In the genomic region with DNA sequence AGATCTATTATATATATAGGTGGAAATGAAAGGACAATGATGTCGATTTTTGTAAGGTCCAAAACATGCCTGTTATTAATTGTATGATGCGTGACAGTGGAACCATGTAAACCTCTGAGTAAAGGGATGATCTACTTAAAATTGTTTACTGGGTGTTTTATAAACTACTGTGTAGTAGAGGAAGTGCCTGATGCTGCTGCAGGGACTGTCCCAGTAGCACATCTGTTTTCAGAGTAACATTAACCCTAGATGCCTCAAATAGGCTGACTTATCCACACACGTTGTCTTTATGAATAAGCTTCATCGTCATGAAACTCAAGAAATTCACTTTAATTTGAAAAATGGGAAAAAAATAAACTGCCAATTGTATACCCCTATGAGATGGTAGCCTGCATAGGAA, we compare ENCODE assay signal across 12 cellular contexts. TPM values are rescaled to one million over a fixed set of nuclear protein-coding genes. Genes with fewer than 3 reads are reported as not detected.
A peak's percentile ranks its signal among the peaks of the same experiment; 100 is the strongest.
DNase-seq lines count a peak whose midpoint lies in the region; ATAC-seq, FAIRE-seq and TF ChIP-seq lines count a peak whose summit lies in the region.
"Had no signal": no experiment of that assay in that cellular context is flagged by ENCODE, and none has a peak within 500 bp of the region (broad histone marks: within the 10 kb centered on the region; RNA-seq: fewer than 3 reads in every experiment).

No MANE protein-coding gene starts in this region.

- H4K20me1 ChIP-seq in GM12878 (ENCODE audit: control insufficient read depth, insufficient read depth): no peaks in the 10 kb centered on the region

- intact Hi-C loops in GM12878 (cut with micrococcal nuclease; ENCODE audit: unreplicated experiment) (loop anchor here (1.0 to 5.0 kb wide), 4 partner anchors 28 to 286 kb away; a partner anchor contains a TSS), left colon (cut with DNase I, micrococcal nuclease) (no loop called here)

- POLR2A ChIA-PET in GM12878 (lab: Charles Lee): interaction anchor here (2.2 to 13.0 kb wide), 3 partner anchors 10 to 29 kb away, joined by 11 to 172 read pairs (median 12); no protein-coding TSS in a partner anchor
- POLR2A ChIA-PET in RWPE1 (lab: Yijun Ruan, JAX; ENCODE audit: low non-redundant PET): no interaction called here

- peaks cover 20% of the 10 kb centered on the region for H3K4me1 ChIP-seq in BE2C
- peaks cover 21% of the 10 kb centered on the region for H3K4me1 ChIP-seq in GM12878 (ENCODE audit: control insufficient read depth, insufficient read depth, low read length)
- H3K4me1 ChIP-seq: breast epithelium had no signal

- no peak for TF ChIP-seq EP300 in GM12878 (IDR thresholded peaks at IDR 0.05; ENCODE audit: borderline replicate concordance in 1 of 2, control insufficient read depth in 1 of 2, low read depth in 2 of 2, low read length in 2 of 2)

- peak; percentile 18 for FAIRE-seq in GM12878 (lab: Jason Lieb, UNC)

- no peak for DNase-seq in BE2C
- peak; percentile 48 for DNase-seq in GM13977 (ENCODE audit: low spot score)
- no peak for DNase-seq in GM12878 (ENCODE audit: low read depth, low spot score)
- no peak for DNase-seq in Ammon's horn (ENCODE audit: low spot score)
- DNase-seq in RWPE1 (ENCODE audit: low spot score): no peak
- DNase-seq in NCI-H2196 treated with DMSO at 0.1 percent for 48 hours (lab: John Stamatoyannopoulos, UW; ENCODE audit: unreplicated experiment): no peak
- DNase-seq in left colon: no peak
- DNase-seq: naive B cell, NCI-H510A treated with DMSO at 0.1 percent for 48 hours had no signal

- H3K27me3 ChIP-seq in BE2C (no peaks in the 10 kb centered on the region), GM12878 (replicated peaks in 1 of 2; ENCODE audit: control insufficient read depth in 2 of 2, insufficient read depth in 2 of 2, low read length in 1 of 2) (no peaks in the 10 kb centered on the region)

- no peak overlapping the region for H2AFZ ChIP-seq in GM12878 (ENCODE audit: control insufficient read depth, low read depth, low read length)

- SMC1A ChIA-PET in GM12878 (lab: Charles Lee; ENCODE audit: uncharacterized antibody, unreplicated experiment): interaction anchor here (0.9 to 23.4 kb wide), 11 partner anchors 10 to 287 kb away, joined by 3 to 608 read pairs (median 7); no protein-coding TSS in a partner anchor

- BruUV-seq in GM12878 (replicated peaks; lab: Mats Ljungman, UMichigan): TSS peak; percentile 46

- no peak for TF ChIP-seq RAD21 in GM12878 (IDR thresholded peaks at IDR 0.05; ENCODE audit: insufficient read depth, low read depth, low read length)

- TF ChIP-seq POLR2A in GM12878 (IDR thresholded peaks at IDR 0.05; ENCODE audit: low read depth, low read length): no peak

- peaks cover 17% of the 10 kb centered on the region for H3K36me3 ChIP-seq in BE2C
- H3K36me3 ChIP-seq in GM12878 (ENCODE audit: control insufficient read depth in 2 of 2, insufficient read depth in 2 of 2, low read length in 1 of 2): no peaks in the 10 kb centered on the region
- H3K36me3 ChIP-seq: breast epithelium had no signal

- peak overlapping the region; percentile 85 for H3K27ac ChIP-seq in GM12878 (ENCODE audit: control insufficient read depth, insufficient read depth)
- no peak overlapping the region for H3K27ac ChIP-seq in RWPE1
- H3K27ac ChIP-seq: breast epithelium had no signal

- H3K4me3 ChIP-seq in BE2C (ENCODE audit: low read depth, low read length) (peak overlapping the region; percentile 85), GM12878 (peak overlapping the region; percentile 83)
- H3K4me3 ChIP-seq: breast epithelium, smooth muscle cell had no signal

- CTCF ChIA-PET in GM12878 (lab: Yijun Ruan, JAX) (interaction anchor here (1.0 to 16.0 kb wide), 8 partner anchors 10 to 68 kb away, joined by 3 to 263 read pairs (median 6); no protein-coding TSS in a partner anchor), RWPE1 (lab: Yijun Ruan, JAX) (interaction anchor here (0.6 kb wide), 1 partner anchor 65 kb away, joined by 4 read pairs; no protein-coding TSS in a partner anchor)

- ATAC-seq in HG03442 (IDR thresholded peaks at IDR 0.05; ENCODE audit: unreplicated experiment): peak; percentile 18
- ATAC-seq in GM12878: peak; percentile 17
- no peak for ATAC-seq in left colon

- H3K9me3 ChIP-seq in BE2C (no peaks in the 10 kb centered on the region), GM12878 (replicated peaks; ENCODE audit: control insufficient read depth, insufficient read depth, low read length) (no peaks in the 10 kb centered on the region)
- H3K9me3 ChIP-seq: breast epithelium had no signal

- RAD21 ChIA-PET in GM12878 (lab: Charles Lee; ENCODE audit: unreplicated experiment): interaction anchor here (0.6 to 21.9 kb wide), 8 partner anchors 10 to 285 kb away, joined by 3 to 443 read pairs (median 4); no protein-coding TSS in a partner anchor

- in situ Hi-C loops in GM13977 (cut with MboI; ENCODE audit: low pct_unique_long_range_greater_than_20kb, low sequenced_read_pairs, unreplicated experiment): no loop called here
- in situ Hi-C loops in GM12878 (cut with MboI): loop anchor here (25.0 kb wide), 1 partner anchor 489 kb away; a partner anchor contains a TSS

- H3K79me2 ChIP-seq in GM12878 (ENCODE audit: control insufficient read depth, insufficient read depth, low read length): peaks cover 65% of the 10 kb centered on the region

- H3K4me2 ChIP-seq in GM12878 (ENCODE audit: control insufficient read depth, insufficient read depth): peak overlapping the region; percentile 94
- H3K4me2 ChIP-seq: smooth muscle cell had no signal

- no peak for TF ChIP-seq CTCF in BE2C (IDR thresholded peaks at IDR 0.05; ENCODE audit: low read depth, low read length)
- TF ChIP-seq CTCF in GM13977 (IDR thresholded peaks at IDR 0.05; ENCODE audit: extremely low read depth, insufficient read depth, missing control alignments): no peak
- no peak for TF ChIP-seq CTCF in GM12878 (IDR thresholded peaks at IDR 0.05 in 2 of 3, conservative IDR thresholded peaks at IDR 0.05 in 1 of 3; ENCODE audit: control insufficient read depth in 2 of 3, extremely low read depth in 1 of 3, insufficient read depth in 1 of 3, low read depth in 3 of 3, low read length in 3 of 3)
- no peak for TF ChIP-seq CTCF in RWPE1 (conservative IDR thresholded peaks at IDR 0.05; ENCODE audit: low read depth)

- WGBS in GM12878 (ENCODE audit: insufficient coverage, insufficient replicate concordance, low lambda C conversion rate, missing lambda C conversion rate): 0% methylated on average over 4 of the region's 4 CpGs

- H3K9ac ChIP-seq in GM12878 (ENCODE audit: control insufficient read depth, insufficient read depth, low read length): peak overlapping the region; percentile 83

TF ChIP-seq in GM12878, 131 proteins besides CTCF, POLR2A, EP300 and RAD21 (continues in another document):
- no peak for TF ChIP-seq JUND (IDR thresholded peaks at IDR 0.05; ENCODE audit: low read depth, low read length)
- peak; percentile 69; the same call in 1 of the 2 replicates for TF ChIP-seq SPI1 (IDR thresholded peaks at IDR 0.05; ENCODE audit: borderline replicate concordance, insufficient read depth, low read depth, low read length)
- TF ChIP-seq HDGF (IDR thresholded peaks at IDR 0.05): no peak
- 0 out of 2 replicates have a peak, but pooled peaks have one; percentile 12 for TF ChIP-seq ZNF24 (IDR thresholded peaks at IDR 0.05)
- TF ChIP-seq, protein P1, sequence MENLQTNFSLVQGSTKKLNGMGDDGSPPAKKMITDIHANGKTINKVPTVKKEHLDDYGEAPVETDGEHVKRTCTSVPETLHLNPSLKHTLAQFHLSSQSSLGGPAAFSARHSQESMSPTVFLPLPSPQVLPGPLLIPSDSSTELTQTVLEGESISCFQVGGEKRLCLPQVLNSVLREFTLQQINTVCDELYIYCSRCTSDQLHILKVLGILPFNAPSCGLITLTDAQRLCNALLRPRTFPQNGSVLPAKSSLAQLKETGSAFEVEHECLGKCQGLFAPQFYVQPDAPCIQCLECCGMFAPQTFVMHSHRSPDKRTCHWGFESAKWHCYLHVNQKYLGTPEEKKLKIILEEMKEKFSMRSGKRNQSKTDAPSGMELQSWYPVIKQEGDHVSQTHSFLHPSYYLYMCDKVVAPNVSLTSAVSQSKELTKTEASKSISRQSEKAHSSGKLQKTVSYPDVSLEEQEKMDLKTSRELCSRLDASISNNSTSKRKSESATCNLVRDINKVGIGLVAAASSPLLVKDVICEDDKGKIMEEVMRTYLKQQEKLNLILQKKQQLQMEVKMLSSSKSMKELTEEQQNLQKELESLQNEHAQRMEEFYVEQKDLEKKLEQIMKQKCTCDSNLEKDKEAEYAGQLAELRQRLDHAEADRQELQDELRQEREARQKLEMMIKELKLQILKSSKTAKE (IDR thresholded peaks at IDR 0.05; ENCODE audit: low read depth, poor library complexity, severe bottlenecking): peak; percentile 16
- TF ChIP-seq MEF2A (IDR thresholded peaks at IDR 0.05; ENCODE audit: insufficient read depth, low read depth, low read length): 0 out of 2 replicates have a peak, but pooled peaks have one; percentile 8
- 0 out of 2 replicates have a peak, but pooled peaks have one; percentile 9 for TF ChIP-seq TCF12 (IDR thresholded peaks at IDR 0.05; ENCODE audit: low read depth, low read length)

RNA-seq across cellular contexts. Expression of a gene that starts 1.7 kb away (rescaled TPM):
- 88.5 TPM for polyA plus RNA-seq in BE2C (2012; ENCODE audit: insufficient read depth, insufficient read length, low read depth)
- 79.4 and 87.6 TPM in 2 replicates for total RNA-seq in GM12878 (2013; cell fraction: nucleolus; rRNA removed)
- 31.5 and 34.5 TPM in 2 replicates for total RNA-seq in GM12878 (2014; rRNA removed)
- total RNA-seq in GM12878 (2014; rRNA removed; fragmentation: Illumina TruSeq; extraction: Trizol): 51.0 and 55.6 TPM in 2 replicates
- 51.9 and 54.4 TPM in 2 replicates for total RNA-seq in GM12878 (2021)
- 10.7 TPM for polyA plus RNA-seq in GM12878 (2011; ENCODE audit: low read depth)
- polyA plus RNA-seq in GM12878 (2011; rRNA removed): 35.8 and 47.1 TPM in 2 replicates
- 17.7 and 18.9 TPM in 2 replicates for polyA plus RNA-seq in GM12878 (2011; cell fraction: cytosol; rRNA removed)
- polyA plus RNA-seq in GM12878 (2011; cell fraction: nucleus; rRNA removed): 14.0 and 16.6 TPM in 2 replicates
- polyA plus RNA-seq in GM12878 (2012): 18.5 and 26.3 TPM in 2 replicates
- polyA plus RNA-seq in GM12878 (2014; fragmentation: Illumina TruSeq; extraction: Trizol): 30.5 and 39.0 TPM in 2 replicates
- polyA plus RNA-seq in GM12878 (2014; fragmentation: Nextera tagmentation; extraction: Ambion mirVana): 10 to 100 TPM; 13.3 to 15.0 TPM
- polyA plus RNA-seq in GM12878 (2014; rRNA removed): 38.5 and 45.0 TPM in 2 replicates
- polyA plus RNA-seq in GM12878 (2016; fragmentation: Nextera tagmentation; extraction: Ambion mirVana): 10 to 100 TPM; 31.4 to 34.9 TPM
- 41.1 and 45.5 TPM in 2 replicates for polyA minus RNA-seq in GM12878 (2011; rRNA and poly(A)+ RNA removed)
- 17.9 and 34.2 TPM in 2 replicates for polyA minus RNA-seq in GM12878 (2011; cell fraction: cytosol; rRNA and poly(A)+ RNA removed)
- polyA minus RNA-seq in GM12878 (2011; cell fraction: nucleus; rRNA and poly(A)+ RNA removed): 25.5 and 30.0 TPM in 2 replicates
- total RNA-seq in left colon: 1 to 10 TPM; 1.8 to 3.1 TPM

Comparison
In these comparisons a context has a peak if more than half of its experiments do, and no peak if none do; other contexts are left out.
1. RNA of a gene that starts 1.7 kb away (total RNA-seq): 31.5 to 87.6 TPM in GM12878; 1.8 to 3.1 TPM in left colon; every median in the first group is over 4 times any median in the second.